In the genomic region with DNA sequence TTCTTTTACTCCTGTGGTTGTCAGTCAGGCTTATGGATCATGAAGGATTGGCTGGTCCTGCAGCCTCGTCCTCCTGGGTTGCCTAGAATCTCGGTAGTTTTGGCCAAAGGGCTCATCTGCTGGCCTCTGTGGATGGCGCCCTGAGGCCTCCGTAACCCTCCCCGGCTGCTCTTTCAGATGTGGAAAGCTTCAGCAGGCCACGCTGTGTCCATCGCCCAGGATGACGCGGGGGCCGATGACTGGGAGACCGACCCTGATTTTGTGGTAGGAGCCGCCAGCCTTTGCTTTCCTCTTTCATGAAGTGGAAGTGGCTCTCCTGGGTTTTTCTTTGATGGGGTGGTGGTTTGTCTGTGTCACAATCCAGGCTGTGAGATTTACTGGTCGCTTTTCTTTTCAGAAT, we compare ENCODE assay signal across 21 cellular contexts. TPM values are rescaled to one million over a fixed set of nuclear protein-coding genes. Genes with fewer than 3 reads are reported as not detected.
A peak's percentile ranks its signal among the peaks of the same experiment; 100 is the strongest.
DNase-seq lines count a peak whose midpoint lies in the region; ATAC-seq, FAIRE-seq and TF ChIP-seq lines count a peak whose summit lies in the region.
"Had no signal": no experiment of that assay in that cellular context is flagged by ENCODE, and none has a peak within 500 bp of the region (broad histone marks: within the 10 kb centered on the region; RNA-seq: fewer than 3 reads in every experiment).

No MANE protein-coding gene starts in this region.

- H3K79me2 ChIP-seq in trophoblast cell (ENCODE audit: control insufficient read depth, insufficient read depth, low read length, poor library complexity) = peaks cover 10% of the 10 kb centered on the region

- no peak overlapping the region for H3K9ac ChIP-seq in trophoblast cell (ENCODE audit: low read length)
- H3K9ac ChIP-seq: GM23248 had no signal

- peak overlapping the region; percentile 86 for H3K27ac ChIP-seq in left ventricle myocardium inferior (replicated peaks)
- H3K27ac ChIP-seq in heart right ventricle = peak overlapping the region in 5 of 10 donors; percentile 27 to 45 (median 41)
- H3K27ac ChIP-seq in ectodermal cell (ENCODE audit: insufficient read depth, low read depth, low read length, poor library complexity, severe bottlenecking) = peak overlapping the region; percentile 16
- H3K27ac ChIP-seq in trophoblast cell (ENCODE audit: low read depth, low read length) = no peak overlapping the region
- H3K27ac ChIP-seq: A549, GM23248 had no signal

- no peak overlapping the region for H2BK5ac ChIP-seq in trophoblast cell (ENCODE audit: low read depth, low read length, poor library complexity)

- H3K27me3 Mint-ChIP-seq in glutamatergic neuron (ENCODE audit: unreplicated experiment) = no peaks in the 10 kb centered on the region

- H3K4me3 ChIP-seq in left ventricle myocardium inferior = no peak overlapping the region
- no peak overlapping the region for H3K4me3 ChIP-seq in heart right ventricle
- no peak overlapping the region for H3K4me3 ChIP-seq in ectodermal cell (ENCODE audit: insufficient read depth, low read depth, low read length)
- no peak overlapping the region for H3K4me3 ChIP-seq in trophoblast cell (ENCODE audit: low read depth, low read length)
- H3K4me3 ChIP-seq: A549, GM23248 had no signal

- no peak for FAIRE-seq in GM12891 (lab: Jason Lieb, UNC)
- FAIRE-seq: A549, G401.6, GM19239, H1 had no signal

- no peak overlapping the region for H2BK120ac ChIP-seq in trophoblast cell (ENCODE audit: insufficient read depth, low read length, poor library complexity)

- H3K36me3 ChIP-seq in left ventricle myocardium inferior (peaks cover 71% of the 10 kb centered on the region), heart right ventricle (peaks cover 0 to 72% (median 52%) of the 10 kb centered on the region in 9 donors), ectodermal cell (ENCODE audit: control insufficient read depth, insufficient read depth, low read length) (peaks cover 52% of the 10 kb centered on the region), trophoblast cell (ENCODE audit: control insufficient read depth in 1 of 2, insufficient read depth in 2 of 2, low read length in 2 of 2) (peaks cover 58 to 63% of the 10 kb centered on the region in 2 experiments)

- no peak overlapping the region for H2AFZ ChIP-seq in trophoblast cell (ENCODE audit: insufficient read depth, low read length, poor library complexity)
- H2AFZ ChIP-seq: GM23248 had no signal

- H3K4me1 Mint-ChIP-seq in glutamatergic neuron (ENCODE audit: low read depth, unreplicated experiment) = peaks cover 15% of the 10 kb centered on the region

- TF ChIP-seq CTCF in left ventricle myocardium inferior (IDR thresholded peaks at IDR 0.05; ENCODE audit: borderline replicate concordance) (no peak), heart right ventricle (IDR thresholded peaks at IDR 0.05) (no peak), glutamatergic neuron (IDR thresholded peaks at IDR 0.05; ENCODE audit: partially characterized antibody, unreplicated experiment) (no peak)

- WGBS in heart right ventricle, 2 donors = 86 to 98% methylated on average over 13 of the region's 13 CpGs
- 88 to 91% methylated on average over 13 of the region's 13 CpGs for WGBS in ectodermal cell, 2 experiments
- no CpG with 5 or more reads among the region's 13 CpGs for WGBS in trophoblast cell (ENCODE audit: extremely low coverage, insufficient coverage, insufficient read length)

- H3K27ac Mint-ChIP-seq in glutamatergic neuron (ENCODE audit: unreplicated experiment) = peak overlapping the region; percentile 43
- H3K27ac Mint-ChIP-seq: CD4-positive, alpha-beta memory T cell had no signal

- H3K36me3 Mint-ChIP-seq in glutamatergic neuron (ENCODE audit: unreplicated experiment) = peaks cover 3% of the 10 kb centered on the region
- H3K36me3 Mint-ChIP-seq: CD4-positive, alpha-beta memory T cell had no signal

- ATAC-seq in heart right ventricle (no peak), HG03342 (IDR thresholded peaks at IDR 0.05; ENCODE audit: unreplicated experiment) (no peak)
- ATAC-seq: A549 had no signal

- intact Hi-C loops in left ventricle myocardium inferior (cut with micrococcal nuclease) (no loop called here), heart right ventricle (cut with DNase I) (no loop called here)

- H3K4me2 ChIP-seq in trophoblast cell (ENCODE audit: low read length) = no peak overlapping the region
- H3K4me2 ChIP-seq: A549 had no signal

- H3K9me3 ChIP-seq in left ventricle myocardium inferior (replicated peaks) = no peaks in the 10 kb centered on the region
- H3K9me3 ChIP-seq in heart right ventricle = no peaks in the 10 kb centered on the region
- H3K9me3 ChIP-seq in ectodermal cell (ENCODE audit: control insufficient read depth, low read length) = no peaks in the 10 kb centered on the region
- no peaks in the 10 kb centered on the region for H3K9me3 ChIP-seq in trophoblast cell (ENCODE audit: insufficient read depth, low read depth, low read length)
- H3K9me3 ChIP-seq: A549 had no signal

- H3K4me1 ChIP-seq in left ventricle myocardium inferior (peaks cover 91% of the 10 kb centered on the region), heart right ventricle (peaks cover 0 to 80% (median 30%) of the 10 kb centered on the region in 9 donors), ectodermal cell (ENCODE audit: control insufficient read depth, insufficient read depth, low read length) (no peaks in the 10 kb centered on the region), trophoblast cell (ENCODE audit: control insufficient read depth in 1 of 2, insufficient read depth in 2 of 2, low read length in 2 of 2) (peaks cover 9 to 11% of the 10 kb centered on the region in 2 experiments)

- H3K4ac ChIP-seq in trophoblast cell (ENCODE audit: low read depth, low read length) = no peak overlapping the region

- no peak overlapping the region for H4K12ac ChIP-seq in trophoblast cell (ENCODE audit: low read depth, low read length)

- TF ChIP-seq POLR2A in GM12891 (IDR thresholded peaks at IDR 0.05; ENCODE audit: low read depth, low read length) = no peak

- peaks cover 5% of the 10 kb centered on the region for H3K9me3 Mint-ChIP-seq in glutamatergic neuron (ENCODE audit: unreplicated experiment)
- H3K9me3 Mint-ChIP-seq: CD4-positive, alpha-beta memory T cell had no signal

- H2AK5ac ChIP-seq in trophoblast cell (ENCODE audit: low read length) = no peak overlapping the region

- H3K18ac ChIP-seq in trophoblast cell (ENCODE audit: low read length) = peak overlapping the region; percentile 21

- DNase-seq in left ventricle myocardium inferior (no peak), heart right ventricle (no peak), glutamatergic neuron (no peak), trophoblast cell (no peak), NCI-H1436 (lab: John Stamatoyannopoulos, UW) (no peak), GM12891 (ENCODE audit: insufficient read length, low spot score) (no peak)
- DNase-seq: 8988T; C1 segment of cervical spinal cord; Calu3; CD4-positive, alpha-beta memory T cell; COR-L47; DND-41; GM23248; H7; HCEC 1CT had no signal

- H4K91ac ChIP-seq in trophoblast cell (ENCODE audit: low read depth, low read length) = no peak overlapping the region

- H4K8ac ChIP-seq in trophoblast cell (ENCODE audit: low read depth, low read length) = no peak overlapping the region

- no peak overlapping the region for H3K14ac ChIP-seq in trophoblast cell (ENCODE audit: low read length)

- no peak overlapping the region for H3K4me3 Mint-ChIP-seq in glutamatergic neuron (ENCODE audit: unreplicated experiment)
- H3K4me3 Mint-ChIP-seq: CD4-positive, alpha-beta memory T cell had no signal

- H3K79me1 ChIP-seq in trophoblast cell (ENCODE audit: low read length) = no peaks in the 10 kb centered on the region

- no peaks in the 10 kb centered on the region for H3K27me3 ChIP-seq in left ventricle myocardium inferior (ENCODE audit: low read depth)
- peaks cover 0 to 96% (median 0%) of the 10 kb centered on the region in 7 donors for H3K27me3 ChIP-seq in heart right ventricle
- H3K27me3 ChIP-seq in ectodermal cell (ENCODE audit: control insufficient read depth, insufficient read depth, low read length, poor library complexity, severe bottlenecking) = no peaks in the 10 kb centered on the region
- no peaks in the 10 kb centered on the region for H3K27me3 ChIP-seq in trophoblast cell (ENCODE audit: insufficient read depth, low read length)

- no peak overlapping the region for H2BK12ac ChIP-seq in trophoblast cell (ENCODE audit: low read length)

- H3K23ac ChIP-seq in trophoblast cell (ENCODE audit: low read length) = no peak overlapping the region

TF ChIP-seq in GM12891, 5 proteins besides CTCF, POLR2A, EP300 and RAD21:
- no peak for TF ChIP-seq TAF1 (IDR thresholded peaks at IDR 0.05; ENCODE audit: low read depth, low read length)
- no peak for TF ChIP-seq POLR2AphosphoS5 (IDR thresholded peaks at IDR 0.05; ENCODE audit: low read depth, low read length)
- TF ChIP-seq PAX5 (IDR thresholded peaks at IDR 0.05; ENCODE audit: insufficient read depth, low read length, severe bottlenecking) = no peak
- TF ChIP-seq SPI1 (IDR thresholded peaks at IDR 0.05; ENCODE audit: low read depth, low read length) = no peak
- no peak for TF ChIP-seq POU2F2 (IDR thresholded peaks at IDR 0.05; ENCODE audit: low read depth, low read length)

RNA-seq across cellular contexts. Expression of gene CTTN, which starts 8.8 kb away (rescaled TPM):
- total RNA-seq in left ventricle myocardium inferior = 144 TPM
- total RNA-seq in heart right ventricle = 100 to 1,000 TPM; 115 to 173 (median 146) TPM
- polyA plus RNA-seq in heart right ventricle = 100 to 1,000 TPM in 1 of 2 donors, 10 to 100 TPM in 1; 68.5 to 163 TPM
- polyA plus RNA-seq in ectodermal cell (2013, experiment 1 of 4) = 148 TPM
- 143 TPM for polyA plus RNA-seq in ectodermal cell (2013, experiment 2 of 4)
- 116 TPM for polyA plus RNA-seq in ectodermal cell (2013, experiment 3 of 4)
- polyA plus RNA-seq in ectodermal cell (2013, experiment 4 of 4) = 142 TPM
- 296 TPM for total RNA-seq in glutamatergic neuron (ENCODE audit: unreplicated experiment)
- polyA plus RNA-seq in trophoblast cell (2013) = 197 and 199 TPM in 2 replicates
- polyA plus RNA-seq in GM12891 (2012; ENCODE audit: low read depth, missing spikeins) = 27.9 TPM
